ENCODE assay signal across 9 cellular contexts in the genomic region with DNA sequence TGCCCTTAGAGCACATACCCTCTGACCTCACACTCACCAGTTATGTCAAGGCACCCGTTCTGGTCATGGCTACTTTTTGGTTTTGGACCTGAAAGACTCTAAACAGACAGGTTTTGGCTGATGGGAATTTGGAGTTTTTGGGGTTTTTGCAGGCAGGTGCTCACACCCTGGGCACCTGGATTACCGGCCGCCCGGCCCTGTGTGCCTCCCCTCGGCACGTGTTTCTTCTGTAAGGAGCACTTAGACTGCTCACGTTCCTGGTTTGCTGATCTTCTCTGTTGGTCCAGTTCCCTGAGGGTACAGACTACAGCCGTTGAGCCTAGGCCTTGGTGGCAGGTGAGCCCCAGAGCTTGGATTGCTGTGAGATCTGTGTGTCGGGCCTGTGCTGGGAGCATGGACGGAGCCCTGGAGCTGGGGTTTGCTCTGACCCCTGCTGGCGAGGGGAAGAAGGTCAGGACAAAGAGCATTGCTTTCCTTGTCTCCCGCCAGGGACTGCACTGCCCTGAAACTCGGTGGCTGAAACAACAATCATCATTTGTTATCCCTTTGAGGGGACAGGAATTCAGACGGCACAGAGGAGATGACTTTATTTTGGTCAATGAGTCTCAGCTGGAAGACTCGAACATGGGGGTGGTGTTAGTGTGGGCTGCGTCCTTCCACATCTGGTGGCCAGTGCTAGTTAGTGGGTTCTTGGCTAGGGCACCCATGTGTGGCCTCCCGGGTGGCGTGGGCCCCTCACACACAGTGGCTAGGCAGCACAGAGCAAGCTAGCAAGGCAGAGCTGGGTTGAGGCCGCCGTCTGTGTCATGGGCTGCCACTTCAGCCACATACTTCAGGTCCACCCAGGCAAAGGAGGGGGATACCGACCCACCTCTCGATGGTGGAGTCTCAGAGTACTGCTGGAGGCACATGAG.
DNase-seq lines count a peak whose midpoint lies in the region; ATAC-seq and TF ChIP-seq lines count a peak whose summit lies in the region.
"Had no signal": no experiment of that assay in that cellular context is flagged by ENCODE, and none has a peak within 500 bp of the region (broad histone marks: within the 10 kb centered on the region; RNA-seq: fewer than 3 reads in every experiment).

No MANE protein-coding gene starts in this region.

- in situ Hi-C loops in T47D (cut with HindIII; ENCODE audit: low pct_unique_long_range_greater_than_20kb, low sequenced_read_pairs), result no loop called here

- H3K4me3 ChIP-seq in DOHH2 (ENCODE audit: low read length), result no peak overlapping the region

- H3K79me2 ChIP-seq in DOHH2 (ENCODE audit: control insufficient read depth, low read length), result peaks cover 97% of the 10 kb centered on the region

- peaks cover 59% of the 10 kb centered on the region for H3K36me3 ChIP-seq in DOHH2 (ENCODE audit: control insufficient read depth, low read length)

- H3K9me3 Mint-ChIP-seq in stimulated activated naive CD8-positive, alpha-beta T cell treated with anti-CD3 and anti-CD28 coated beads, Interleukin-15, Interleukin-2, amounts not matched to agents 100 ng/mL and 50 ng/mL, for 24 hours, result no peaks in the 10 kb centered on the region
- H3K9me3 Mint-ChIP-seq: T-cell had no signal

- no peaks in the 10 kb centered on the region for H3K27me3 Mint-ChIP-seq in stimulated activated naive CD8-positive, alpha-beta T cell treated with anti-CD3 and anti-CD28 coated beads, Interleukin-15, Interleukin-2, amounts not matched to agents 100 ng/mL and 50 ng/mL, for 24 hours
- H3K27me3 Mint-ChIP-seq: T-cell had no signal

- TF ChIP-seq CTCF in DOHH2 (IDR thresholded peaks at IDR 0.05; ENCODE audit: low read depth, low read length, poor library complexity, severe bottlenecking), result peak; percentile 83

- no peak overlapping the region; the same call in 1 of the 2 replicates for H3K27ac ChIP-seq in DOHH2 (ENCODE audit: low read depth, low read length)

- peaks cover 32% of the 10 kb centered on the region for H3K4me1 ChIP-seq in DOHH2 (ENCODE audit: control insufficient read depth, low read length)

- H3K9me2 ChIP-seq in DOHH2 (replicated peaks; ENCODE audit: control insufficient read depth, low read length), result no peaks in the 10 kb centered on the region

- H3K4me3 Mint-ChIP-seq in stimulated activated naive CD8-positive, alpha-beta T cell treated with anti-CD3 and anti-CD28 coated beads, Interleukin-15, Interleukin-2, amounts not matched to agents 100 ng/mL and 50 ng/mL, for 24 hours, result no peak overlapping the region
- H3K4me3 Mint-ChIP-seq: T-cell had no signal

- no peak overlapping the region for H3K4me2 ChIP-seq in DOHH2 (ENCODE audit: low read length)

- no peak for ATAC-seq in HG02852 (IDR thresholded peaks at IDR 0.05; ENCODE audit: unreplicated experiment)
- ATAC-seq in GM19452 (IDR thresholded peaks at IDR 0.05; ENCODE audit: unreplicated experiment), result no peak
- ATAC-seq in HG03442 (IDR thresholded peaks at IDR 0.05; ENCODE audit: unreplicated experiment), result no peak

- H3K27ac Mint-ChIP-seq in stimulated activated naive CD8-positive, alpha-beta T cell treated with anti-CD3 and anti-CD28 coated beads, Interleukin-15, Interleukin-2, amounts not matched to agents 100 ng/mL and 50 ng/mL, for 24 hours, result peak overlapping the region; percentile 17

- peaks cover 59% of the 10 kb centered on the region for H3K4me1 Mint-ChIP-seq in stimulated activated naive CD8-positive, alpha-beta T cell treated with anti-CD3 and anti-CD28 coated beads, Interleukin-15, Interleukin-2, amounts not matched to agents 100 ng/mL and 50 ng/mL, for 24 hours (ENCODE audit: low read depth)

- no peaks in the 10 kb centered on the region for H3K27me3 ChIP-seq in DOHH2 (ENCODE audit: control insufficient read depth, low read length)

- peaks cover 14% of the 10 kb centered on the region for H3K36me3 Mint-ChIP-seq in stimulated activated naive CD8-positive, alpha-beta T cell treated with anti-CD3 and anti-CD28 coated beads, Interleukin-15, Interleukin-2, amounts not matched to agents 100 ng/mL and 50 ng/mL, for 24 hours (ENCODE audit: low read depth)

- H3F3A ChIP-seq in DOHH2 (ENCODE audit: control insufficient read depth, insufficient read depth), result 0 out of 2 replicates have a peak, but pooled peaks cover under 1% of the 10 kb centered on the region

- peaks cover 3% of the 10 kb centered on the region; the same call in 1 of the 2 replicates for H3K9me3 ChIP-seq in DOHH2 (ENCODE audit: control insufficient read depth, insufficient read depth, low read length)

- peaks cover 22% of the 10 kb centered on the region; the same call in 1 of the 2 replicates for H4K20me1 ChIP-seq in DOHH2 (ENCODE audit: control insufficient read depth, insufficient read depth, low read depth, low read length)

- TF ChIP-seq RAD21 in Ishikawa (IDR thresholded peaks at IDR 0.05; ENCODE audit: low read depth), result peak; percentile 48

- no peak for TF ChIP-seq EP300 in Ishikawa (IDR thresholded peaks at IDR 0.05; ENCODE audit: borderline replicate concordance)

- DNase-seq in T47D (ENCODE audit: low read depth in 1 of 2, low spot score in 1 of 2), result peak; percentile 60 to 79
- peak; percentile 67 for DNase-seq in inferior parietal cortex (ENCODE audit: extremely low spot score)

TF ChIP-seq in Ishikawa, 13 proteins besides CTCF, POLR2A, EP300 and RAD21:
- TF ChIP-seq, protein P1, sequence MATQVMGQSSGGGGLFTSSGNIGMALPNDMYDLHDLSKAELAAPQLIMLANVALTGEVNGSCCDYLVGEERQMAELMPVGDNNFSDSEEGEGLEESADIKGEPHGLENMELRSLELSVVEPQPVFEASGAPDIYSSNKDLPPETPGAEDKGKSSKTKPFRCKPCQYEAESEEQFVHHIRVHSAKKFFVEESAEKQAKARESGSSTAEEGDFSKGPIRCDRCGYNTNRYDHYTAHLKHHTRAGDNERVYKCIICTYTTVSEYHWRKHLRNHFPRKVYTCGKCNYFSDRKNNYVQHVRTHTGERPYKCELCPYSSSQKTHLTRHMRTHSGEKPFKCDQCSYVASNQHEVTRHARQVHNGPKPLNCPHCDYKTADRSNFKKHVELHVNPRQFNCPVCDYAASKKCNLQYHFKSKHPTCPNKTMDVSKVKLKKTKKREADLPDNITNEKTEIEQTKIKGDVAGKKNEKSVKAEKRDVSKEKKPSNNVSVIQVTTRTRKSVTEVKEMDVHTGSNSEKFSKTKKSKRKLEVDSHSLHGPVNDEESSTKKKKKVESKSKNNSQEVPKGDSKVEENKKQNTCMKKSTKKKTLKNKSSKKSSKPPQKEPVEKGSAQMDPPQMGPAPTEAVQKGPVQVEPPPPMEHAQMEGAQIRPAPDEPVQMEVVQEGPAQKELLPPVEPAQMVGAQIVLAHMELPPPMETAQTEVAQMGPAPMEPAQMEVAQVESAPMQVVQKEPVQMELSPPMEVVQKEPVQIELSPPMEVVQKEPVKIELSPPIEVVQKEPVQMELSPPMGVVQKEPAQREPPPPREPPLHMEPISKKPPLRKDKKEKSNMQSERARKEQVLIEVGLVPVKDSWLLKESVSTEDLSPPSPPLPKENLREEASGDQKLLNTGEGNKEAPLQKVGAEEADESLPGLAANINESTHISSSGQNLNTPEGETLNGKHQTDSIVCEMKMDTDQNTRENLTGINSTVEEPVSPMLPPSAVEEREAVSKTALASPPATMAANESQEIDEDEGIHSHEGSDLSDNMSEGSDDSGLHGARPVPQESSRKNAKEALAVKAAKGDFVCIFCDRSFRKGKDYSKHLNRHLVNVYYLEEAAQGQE (IDR thresholded peaks at IDR 0.05; ENCODE audit: low read depth), result no peak
TF ChIP-seq in Ishikawa: peak in this region for 0.
